In the genomic region with DNA sequence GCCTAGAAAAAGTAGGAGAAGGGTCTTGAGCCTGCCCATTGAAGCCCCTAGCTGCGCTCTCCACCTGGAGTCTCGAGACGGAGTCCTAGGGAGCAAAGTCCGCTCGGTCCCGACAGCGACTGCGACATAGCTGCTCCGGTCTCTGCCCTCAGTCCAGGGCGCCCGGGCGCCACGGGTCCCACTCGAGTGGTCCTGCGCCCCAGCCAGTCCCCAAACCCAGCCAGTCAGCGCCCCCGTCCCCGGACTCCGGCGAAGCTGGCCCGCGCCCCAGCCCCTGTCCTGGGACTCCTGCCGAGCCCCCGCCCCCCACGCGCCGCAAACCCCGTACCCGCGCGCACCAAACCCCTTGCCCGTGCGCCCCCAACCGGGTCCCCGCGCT, we compare ENCODE assay signal across 8 cellular contexts. TPM values are rescaled to one million over a fixed set of nuclear protein-coding genes. Genes with fewer than 3 reads are reported as not detected.
DNase-seq lines count a peak whose midpoint lies in the region; ATAC-seq, FAIRE-seq and TF ChIP-seq lines count a peak whose summit lies in the region.

No MANE protein-coding gene starts in this region.

- 0% methylated on average over 16 of the region's 36 CpGs; no CpG with 5 or more reads in 1 of the 2 experiments for WGBS in IMR-90 (ENCODE audit: extremely low coverage in 2 of 2, insufficient read length in 1 of 2), 2 experiments
- 0 to 4% (median 1%) methylated on average over 5 to 36 of the region's 36 CpGs for WGBS in stomach, 5 donors

- FAIRE-seq in frontal cortex (lab: Jason Lieb, UNC): no peak

- H4K5ac ChIP-seq in IMR-90 (ENCODE audit: low read depth, low read length): peak overlapping the region; percentile 54

- H3K56ac ChIP-seq in IMR-90 (ENCODE audit: extremely low read depth, insufficient read depth, low read length): peak overlapping the region; percentile 95

- no peak for TF ChIP-seq CTCF in IMR-90 (conservative IDR thresholded peaks at IDR 0.05; ENCODE audit: low read depth, low read length)
- no peak for TF ChIP-seq CTCF in astrocyte of the spinal cord (IDR thresholded peaks at IDR 0.05; ENCODE audit: low read depth, low read length)
- TF ChIP-seq CTCF in stomach (IDR thresholded peaks at IDR 0.05): no peak

- H3K4ac ChIP-seq in IMR-90 (ENCODE audit: low read depth, low read length): peak overlapping the region; percentile 97

- peak; percentile 15 for ATAC-seq in IMR-90 (ENCODE audit: low read depth)

- H3K4me1 Mint-ChIP-seq in T-helper 2 cell treated with Interferon-gamma antibody and Interleukin-4, amounts not matched to agents 5 μg/mL and 100 μg/mL, for 36 hours (ENCODE audit: low read depth): peaks cover 3% of the 10 kb centered on the region

- peak overlapping the region; percentile 97 for H3K23ac ChIP-seq in IMR-90 (ENCODE audit: low read depth, low read length)

- peak overlapping the region; percentile 89 for H2BK5ac ChIP-seq in IMR-90 (ENCODE audit: low read depth, low read length, poor library complexity, severe bottlenecking)

- H3K27ac ChIP-seq in IMR-90 (ENCODE audit: insufficient read depth, low read length) (peak overlapping the region; percentile 77), stomach (peak overlapping the region; percentile 79 to 95 (median 91))

- DNase-seq in IMR-90 (no peak), astrocyte of the spinal cord (ENCODE audit: low read depth, low spot score) (no peak), left kidney (ENCODE audit: low read depth, low spot score) (peak; percentile 80), stomach (peak; percentile 49), frontal cortex (ENCODE audit: low spot score in 2 of 2) (no peak), NCI-H510A (lab: John Stamatoyannopoulos, UW) (no peak)
- DNase-seq in stimulated activated CD4-positive, alpha-beta T cell treated with anti-CD3 and anti-CD28 coated beads, Interleukin-4, amount 100 ng/mL, for 1 hour: no peak
- no peak for DNase-seq in T-helper 2 cell treated with Interferon-gamma antibody and Interleukin-4, amounts not matched to agents 5 μg/mL and 100 μg/mL, for 36 hours (ENCODE audit: low spot score)

- peak overlapping the region; percentile 86 to 87 for H4K8ac ChIP-seq in IMR-90 (ENCODE audit: low read depth in 2 of 2, low read length in 2 of 2)

- H3K9me1 ChIP-seq in IMR-90 (ENCODE audit: insufficient read depth, low read length): peaks cover 25% of the 10 kb centered on the region

- POLR2A ChIA-PET in IMR-90 (lab: Charles Lee; ENCODE audit: unreplicated experiment): interaction anchor here (0.5 to 1.1 kb wide), 4 partner anchors 12 to 131 kb away, joined by 3 to 16 read pairs (median 8); no protein-coding TSS in a partner anchor

- in situ Hi-C loops in IMR-90 (cut with MboI; ENCODE audit: low sequenced_read_pairs): loop anchor here (10.0 kb wide), 1 partner anchor 233 kb away; no protein-coding TSS in a partner anchor
- in situ Hi-C loops in astrocyte of the spinal cord (cut with HindIII; ENCODE audit: low sequenced_read_pairs): no loop called here

- peaks cover 4% of the 10 kb centered on the region for H3K36me3 ChIP-seq in IMR-90 (ENCODE audit: control insufficient read depth, insufficient read depth, low read length)
- H3K36me3 ChIP-seq in stomach: no peaks in the 10 kb centered on the region

- H3K14ac ChIP-seq in IMR-90 (replicated peaks; ENCODE audit: low read depth, low read length): peak overlapping the region; percentile 98

- dilution Hi-C loops in IMR-90 (cut with HindIII; ENCODE audit: low sequenced_read_pairs, unreplicated experiment): no loop called here

- peak overlapping the region; percentile 94 for H3K18ac ChIP-seq in IMR-90 (ENCODE audit: low read depth, low read length)

- peak overlapping the region; percentile 88; the same call in 1 of the 2 replicates for H2AK5ac ChIP-seq in IMR-90 (ENCODE audit: low read depth, low read length)

- no peaks in the 10 kb centered on the region for H3K9me3 ChIP-seq in IMR-90 (ENCODE audit: control insufficient read depth, insufficient read depth, low read length)
- H3K9me3 ChIP-seq in stomach: no peaks in the 10 kb centered on the region

- H2BK15ac ChIP-seq in IMR-90 (ENCODE audit: low read depth, low read length): peak overlapping the region; percentile 55; the same call in 2 of the 3 replicates

- peaks cover 37% of the 10 kb centered on the region for H3K27me3 Mint-ChIP-seq in T-helper 2 cell treated with Interferon-gamma antibody and Interleukin-4, amounts not matched to agents 5 μg/mL and 100 μg/mL, for 36 hours (ENCODE audit: low read depth)

- H4K20me1 ChIP-seq in IMR-90 (ENCODE audit: insufficient read depth, low read length): no peaks in the 10 kb centered on the region; the same call in 1 of the 2 replicates

- H3K27me3 ChIP-seq in IMR-90 (ENCODE audit: control insufficient read depth, insufficient read depth, low read length): no peaks in the 10 kb centered on the region
- peaks cover 0 to 16% (median 6%) of the 10 kb centered on the region in 3 donors for H3K27me3 ChIP-seq in stomach

- H4K91ac ChIP-seq in IMR-90 (ENCODE audit: insufficient read depth, low read depth, low read length): peak overlapping the region; percentile 98

- H3K4me3 ChIP-seq in IMR-90 (ENCODE audit: insufficient read depth, low read depth, low read length) (peak overlapping the region; percentile 79), astrocyte of the spinal cord (ENCODE audit: low read depth, low read length) (peak overlapping the region; percentile 80), stomach (peak overlapping the region; percentile 77 to 85 (median 82))

- peak overlapping the region; percentile 95 for H2BK120ac ChIP-seq in IMR-90 (ENCODE audit: low read depth, low read length)

- peak overlapping the region; percentile 83 for H2AFZ ChIP-seq in IMR-90 (replicated peaks; ENCODE audit: low read length, poor library complexity)

- no peak overlapping the region for H3K27ac Mint-ChIP-seq in T-helper 2 cell treated with Interferon-gamma antibody and Interleukin-4, amounts not matched to agents 5 μg/mL and 100 μg/mL, for 36 hours

- H3K4me3 Mint-ChIP-seq in T-helper 2 cell treated with Interferon-gamma antibody and Interleukin-4, amounts not matched to agents 5 μg/mL and 100 μg/mL, for 36 hours: no peak overlapping the region

- no peak for TF ChIP-seq EP300 in stomach (IDR thresholded peaks at IDR 0.05)

- peaks cover 37% of the 10 kb centered on the region for H3K4me1 ChIP-seq in IMR-90 (ENCODE audit: control insufficient read depth, insufficient read depth, low read length)
- peaks cover 52 to 71% (median 59%) of the 10 kb centered on the region in 4 donors for H3K4me1 ChIP-seq in stomach

- H3K9ac ChIP-seq in IMR-90 (ENCODE audit: low read depth, low read length): peak overlapping the region; percentile 96

- H3K36me3 Mint-ChIP-seq in T-helper 2 cell treated with Interferon-gamma antibody and Interleukin-4, amounts not matched to agents 5 μg/mL and 100 μg/mL, for 36 hours (ENCODE audit: low read depth): no peaks in the 10 kb centered on the region

- peaks cover 20 to 49% of the 10 kb centered on the region in 2 experiments for H3K79me1 ChIP-seq in IMR-90 (ENCODE audit: low read depth in 1 of 2, low read length in 2 of 2)

- TF ChIP-seq RAD21 in IMR-90 (IDR thresholded peaks at IDR 0.05; ENCODE audit: low read length): no peak; the same call in 1 of the 2 replicates

- TF ChIP-seq POLR2A in IMR-90 (IDR thresholded peaks at IDR 0.05; ENCODE audit: low read depth, low read length) (peak; percentile 17), stomach (IDR thresholded peaks at IDR 0.05) (no peak)

- peak overlapping the region; percentile 78 for H3K4me2 ChIP-seq in IMR-90 (ENCODE audit: low read depth, low read length)

- H3K9me3 Mint-ChIP-seq in T-helper 2 cell treated with Interferon-gamma antibody and Interleukin-4, amounts not matched to agents 5 μg/mL and 100 μg/mL, for 36 hours: no peaks in the 10 kb centered on the region

- CTCF ChIA-PET in IMR-90 (lab: Yijun Ruan, JAX): interaction anchor here (0.6 to 0.7 kb wide), 2 partner anchors 42 to 59 kb away, joined by 3 read pairs; no protein-coding TSS in a partner anchor

- intact Hi-C loops in IMR-90 (cut with micrococcal nuclease) (loop anchor here (1.0 to 10.0 kb wide), 6 partner anchors 23 to 363 kb away; a partner anchor contains a TSS), stomach (cut with DNase I; ENCODE audit: low total_unique reads) (no loop called here)

- peak overlapping the region; percentile 60; the same call in 1 of the 2 replicates for H2BK20ac ChIP-seq in IMR-90 (ENCODE audit: low read depth, low read length)

- no TSS peak for BruUV-seq in IMR-90 (replicated peaks; lab: Mats Ljungman, UMichigan)

- H2AK9ac ChIP-seq in IMR-90 (replicated peaks; ENCODE audit: low read depth, low read length, poor library complexity): peak overlapping the region; percentile 98

TF ChIP-seq in IMR-90, 13 proteins besides CTCF, POLR2A, EP300 and RAD21:
- TF ChIP-seq, protein P1, sequence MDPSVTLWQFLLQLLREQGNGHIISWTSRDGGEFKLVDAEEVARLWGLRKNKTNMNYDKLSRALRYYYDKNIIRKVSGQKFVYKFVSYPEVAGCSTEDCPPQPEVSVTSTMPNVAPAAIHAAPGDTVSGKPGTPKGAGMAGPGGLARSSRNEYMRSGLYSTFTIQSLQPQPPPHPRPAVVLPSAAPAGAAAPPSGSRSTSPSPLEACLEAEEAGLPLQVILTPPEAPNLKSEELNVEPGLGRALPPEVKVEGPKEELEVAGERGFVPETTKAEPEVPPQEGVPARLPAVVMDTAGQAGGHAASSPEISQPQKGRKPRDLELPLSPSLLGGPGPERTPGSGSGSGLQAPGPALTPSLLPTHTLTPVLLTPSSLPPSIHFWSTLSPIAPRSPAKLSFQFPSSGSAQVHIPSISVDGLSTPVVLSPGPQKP (IDR thresholded peaks at IDR 0.05; ENCODE audit: borderline replicate concordance, low read depth, low read length): no peak
- TF ChIP-seq SMC3 (IDR thresholded peaks at IDR 0.05; ENCODE audit: low read depth, low read length) (no peak), CEBPB (IDR thresholded peaks at IDR 0.05; ENCODE audit: low read depth, low read length) (no peak)

RNA-seq across cellular contexts. Expression of a gene that starts 0.5 kb away (rescaled TPM):
- total RNA-seq in IMR-90 (2012; rRNA removed) (58.9 and 64.3 TPM in 2 replicates), stomach (100 to 1,000 TPM in 1 of 5 donors, 10 to 100 TPM in 4; 30.1 to 105 (median 86.9) TPM), frontal cortex (6.1 TPM)
- polyA plus RNA-seq in IMR-90 (2012; rRNA removed) (75.6 and 79.2 TPM in 2 replicates), stomach (10 to 100 TPM in 2 of 3 donors, 1 to 10 TPM in 1; 10.0 to 40.6 (median 25.8) TPM)
- polyA plus RNA-seq in IMR-90 (2012; cell fraction: cytosol; rRNA removed): 45.5 and 62.9 TPM in 2 replicates
- 103 and 160 TPM in 2 replicates for polyA plus RNA-seq in IMR-90 (2012; cell fraction: nucleus; rRNA removed; ENCODE audit: low replicate concordance)

Comparison
In these comparisons a context has a peak if more than half of its experiments do, and no peak if none do; other contexts are left out.
1. DNase-seq: peak in left kidney (single experiment) and stomach (single experiment); none in IMR-90 (single experiment), astrocyte of the spinal cord (single experiment), frontal cortex (0 of 2), stimulated activated CD4-positive, alpha-beta T cell treated with anti-CD3 and anti-CD28 coated beads, Interleukin-4, amount 100 ng/mL, for 1 hour (single experiment), NCI-H510A (single experiment) and T-helper 2 cell treated with Interferon-gamma antibody and Interleukin-4, amounts not matched to agents 5 μg/mL and 100 μg/mL, for 36 hours (single experiment).
2. Peak in every context shown above with its lines, with median percentiles within 50 percentile points of each other: H3K4me3 ChIP-seq.